ENCODE assay signal across 8 cellular contexts in the genomic region with DNA sequence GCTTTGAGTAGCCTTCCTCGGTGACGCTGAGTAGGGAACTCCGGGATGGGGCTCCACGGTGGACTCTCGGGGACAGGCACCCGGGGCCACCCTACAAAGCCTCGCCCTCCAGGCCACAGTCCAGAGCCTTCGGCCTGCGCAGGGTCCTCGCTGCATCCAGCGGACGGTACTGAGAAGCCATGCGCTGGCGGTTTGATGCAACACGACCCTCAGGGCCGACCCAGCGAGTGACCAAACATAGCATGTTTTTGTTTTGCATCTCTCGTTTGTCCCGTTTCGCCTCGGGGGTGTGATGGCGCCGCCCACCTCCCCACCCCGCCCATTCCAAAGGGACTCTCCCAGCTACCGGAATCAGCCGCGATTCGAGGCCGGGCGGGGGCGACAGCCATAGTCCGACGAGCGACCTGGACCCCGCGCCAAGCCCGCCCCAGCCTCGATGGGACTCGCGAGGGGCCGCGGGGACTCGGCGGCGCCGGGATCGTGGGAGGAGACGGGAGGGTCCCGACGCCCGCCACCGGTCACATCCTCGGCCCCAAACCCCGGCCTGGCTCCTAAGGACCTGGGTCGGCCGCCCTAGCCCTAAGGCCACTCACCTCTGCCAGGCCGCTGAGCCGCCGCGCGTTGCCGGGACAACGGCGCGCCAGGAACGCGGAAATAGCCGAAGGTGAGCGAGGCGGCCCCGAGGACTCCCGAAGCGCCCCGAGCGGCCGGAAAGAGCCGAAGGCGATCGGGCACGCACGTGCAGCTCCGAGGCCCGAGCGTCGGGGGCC. TPM values are rescaled to one million over a fixed set of nuclear protein-coding genes. Genes with fewer than 3 reads are reported as not detected.
DNase-seq lines count a peak whose midpoint lies in the region; ATAC-seq, FAIRE-seq and TF ChIP-seq lines count a peak whose summit lies in the region.

No MANE protein-coding gene starts in this region.

- peak overlapping the region; percentile 98 for H3K27ac Mint-ChIP-seq in osteocyte (ENCODE audit: unreplicated experiment)

- peaks cover 20 to 30% of the 10 kb centered on the region in 2 donors for H3K4me1 ChIP-seq in thoracic aorta (ENCODE audit: control insufficient read depth in 1 of 2, low read depth in 2 of 2)

- H3K27me3 ChIP-seq in thoracic aorta (replicated peaks; ENCODE audit: insufficient read depth): no peaks in the 10 kb centered on the region

- no peaks in the 10 kb centered on the region for H3K9me3 ChIP-seq in thoracic aorta

- H3K27me3 Mint-ChIP-seq in osteocyte (ENCODE audit: unreplicated experiment): no peaks in the 10 kb centered on the region

- H3K36me3 Mint-ChIP-seq in osteocyte (ENCODE audit: unreplicated experiment): peaks cover 4% of the 10 kb centered on the region

- peak; percentile 84 for ATAC-seq in Right ventricle myocardium superior (ENCODE audit: poor library complexity)
- peak; percentile 42 for ATAC-seq in thoracic aorta (ENCODE audit: insufficient number of reproducible peaks, low FRiP score, low read depth)

- H3K27ac ChIP-seq in thoracic aorta: peak overlapping the region; percentile 70 to 77

- peak overlapping the region; percentile 88 for H3K4me3 ChIP-seq in thoracic aorta

- TF ChIP-seq POLR2A in H54 (IDR thresholded peaks at IDR 0.05; ENCODE audit: low read depth, low read length): peak; percentile 55

- DNase-seq in DMS114 treated with DMSO at 0.1 percent for 48 hours (lab: John Stamatoyannopoulos, UW; ENCODE audit: unreplicated experiment): peak; percentile 72
- peak; percentile 90 for DNase-seq in H54 (ENCODE audit: insufficient read length, low spot score)
- peak; percentile 55 for DNase-seq in NCI-H1048 (lab: John Stamatoyannopoulos, UW)
- peak; percentile 43 for DNase-seq in SW480 (ENCODE audit: low spot score)
- peak; percentile 81 for DNase-seq in activated naive CD8-positive, alpha-beta T cell treated with anti-CD3 and anti-CD28 coated beads, Interleukin-2, amount 50 U/mL, for 16 hours (ENCODE audit: low read depth, low spot score)
- DNase-seq in Right ventricle myocardium superior: peak; percentile 93
- peak; percentile 96 for DNase-seq in osteocyte (ENCODE audit: extremely low spot score, unreplicated experiment)
- peak; percentile 64 for DNase-seq in thoracic aorta (ENCODE audit: low spot score)

- no peaks in the 10 kb centered on the region for H3K36me3 ChIP-seq in thoracic aorta

- intact Hi-C loops in Right ventricle myocardium superior (cut with DNase I): loop anchor here (10.0 kb wide), 1 partner anchor 115 kb away; a partner anchor contains a TSS

- H3K4me3 Mint-ChIP-seq in osteocyte (ENCODE audit: unreplicated experiment): peak overlapping the region; percentile 92

- TF ChIP-seq CTCF in osteocyte (IDR thresholded peaks at IDR 0.05) (no peak), thoracic aorta (IDR thresholded peaks at IDR 0.05) (no peak)

- H3K9me3 Mint-ChIP-seq in osteocyte (ENCODE audit: unreplicated experiment): no peaks in the 10 kb centered on the region

- FAIRE-seq in H54 (lab: Jason Lieb, UNC): no peak

- H3K4me1 Mint-ChIP-seq in osteocyte (ENCODE audit: unreplicated experiment): peaks cover 34% of the 10 kb centered on the region

RNA-seq across cellular contexts. Expression of a gene that starts 1.6 kb away (rescaled TPM):
- total RNA-seq in Right ventricle myocardium superior (8.4 TPM), osteocyte (36.4 and 38.2 TPM in 2 replicates), thoracic aorta (10 to 100 TPM; 13.7 to 19.2 TPM)

RNA-seq across cellular contexts. Expression of a gene that starts 1.9 kb away (rescaled TPM):
- 10.0 TPM for total RNA-seq in Right ventricle myocardium superior
- 29.4 and 30.1 TPM in 2 replicates for total RNA-seq in osteocyte
- total RNA-seq in thoracic aorta: 10 to 100 TPM; 15.0 to 21.4 TPM

Comparison
In these comparisons a context has a peak if more than half of its experiments do, and no peak if none do; other contexts are left out.
1. Peak in every context shown above with its lines: DNase-seq, ATAC-seq, H3K4me3 ChIP-seq and H3K27ac ChIP-seq.
2. DNase-seq: peak in every context shown above with its lines; median percentile 96 in osteocyte; 93 in Right ventricle myocardium superior; 90 in H54; 81 in activated naive CD8-positive, alpha-beta T cell treated with anti-CD3 and anti-CD28 coated beads, Interleukin-2, amount 50 U/mL, for 16 hours; 72 in DMS114 treated with DMSO at 0.1 percent for 48 hours; 64 in thoracic aorta; 55 in NCI-H1048; 43 in SW480.